1 cellular context compared by ENCODE assay signal in the genomic region with DNA sequence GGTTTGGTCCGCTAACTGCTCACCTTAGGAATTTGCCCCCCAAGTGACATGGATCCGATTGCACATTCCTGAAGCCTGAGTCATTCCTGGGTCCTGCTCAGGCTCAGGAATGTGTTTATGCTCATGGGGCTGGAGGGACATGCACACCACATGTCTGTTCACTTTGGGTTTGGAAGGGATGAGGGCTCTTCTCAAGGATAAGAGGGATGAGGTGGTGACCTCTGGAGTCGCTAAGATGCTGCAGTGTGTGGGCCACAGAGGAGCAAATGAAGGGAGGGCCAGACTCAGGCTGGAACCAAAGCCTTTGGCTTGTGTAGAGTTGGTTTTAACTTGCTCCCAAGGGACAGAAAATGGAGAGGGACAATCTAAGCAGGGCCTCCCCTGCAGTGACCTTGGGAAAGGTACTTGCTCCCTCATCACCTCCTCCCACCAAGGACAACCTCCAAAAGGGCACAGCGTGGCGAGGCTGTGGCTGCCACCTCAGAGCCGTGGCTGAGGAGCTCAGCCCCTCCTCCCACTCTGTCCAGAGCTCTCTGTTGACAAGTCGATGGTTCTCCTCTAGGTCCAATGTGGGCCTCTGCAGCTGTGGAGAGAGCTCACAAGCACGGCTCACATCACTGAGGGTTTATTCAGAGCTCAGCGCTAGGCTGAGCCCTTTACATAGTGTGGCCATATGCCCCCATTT.
TF ChIP-seq lines count a peak whose summit lies in the region.

No MANE protein-coding gene starts in this region.

TF ChIP-seq in HepG2, 621 proteins besides CTCF, POLR2A, EP300 and RAD21 (continued from another document and continues in another):
- peak; percentile 64 for TF ChIP-seq SALL1 (CRISPR knock-in tag; IDR thresholded peaks at IDR 0.05)
- peak; percentile 5; the same call in 1 of the 2 replicates for TF ChIP-seq PAX8 (CRISPR knock-in tag; IDR thresholded peaks at IDR 0.05; ENCODE audit: borderline replicate concordance)
- TF ChIP-seq, protein P1, sequence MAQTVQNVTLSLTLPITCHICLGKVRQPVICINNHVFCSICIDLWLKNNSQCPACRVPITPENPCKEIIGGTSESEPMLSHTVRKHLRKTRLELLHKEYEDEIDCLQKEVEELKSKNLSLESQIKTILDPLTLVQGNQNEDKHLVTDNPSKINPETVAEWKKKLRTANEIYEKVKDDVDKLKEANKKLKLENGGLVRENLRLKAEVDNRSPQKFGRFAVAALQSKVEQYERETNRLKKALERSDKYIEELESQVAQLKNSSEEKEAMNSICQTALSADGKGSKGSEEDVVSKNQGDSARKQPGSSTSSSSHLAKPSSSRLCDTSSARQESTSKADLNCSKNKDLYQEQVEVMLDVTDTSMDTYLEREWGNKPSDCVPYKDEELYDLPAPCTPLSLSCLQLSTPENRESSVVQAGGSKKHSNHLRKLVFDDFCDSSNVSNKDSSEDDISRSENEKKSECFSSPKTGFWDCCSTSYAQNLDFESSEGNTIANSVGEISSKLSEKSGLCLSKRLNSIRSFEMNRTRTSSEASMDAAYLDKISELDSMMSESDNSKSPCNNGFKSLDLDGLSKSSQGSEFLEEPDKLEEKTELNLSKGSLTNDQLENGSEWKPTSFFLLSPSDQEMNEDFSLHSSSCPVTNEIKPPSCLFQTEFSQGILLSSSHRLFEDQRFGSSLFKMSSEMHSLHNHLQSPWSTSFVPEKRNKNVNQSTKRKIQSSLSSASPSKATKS (CRISPR knock-in tag; IDR thresholded peaks at IDR 0.05): peak; percentile 79; the same call in 1 of the 2 replicates
- TF ChIP-seq ZNF878 (CRISPR knock-in tag; IDR thresholded peaks at IDR 0.05): peak; percentile 65; the same call in 1 of the 2 replicates
- peak; percentile 61; the same call in 1 of the 2 replicates for TF ChIP-seq HOXA3 (CRISPR knock-in tag; IDR thresholded peaks at IDR 0.05)
- TF ChIP-seq, protein P2, sequence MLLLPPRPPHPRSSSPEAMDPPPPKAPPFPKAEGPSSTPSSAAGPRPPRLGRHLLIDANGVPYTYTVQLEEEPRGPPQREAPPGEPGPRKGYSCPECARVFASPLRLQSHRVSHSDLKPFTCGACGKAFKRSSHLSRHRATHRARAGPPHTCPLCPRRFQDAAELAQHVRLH (CRISPR knock-in tag; IDR thresholded peaks at IDR 0.05; ENCODE audit: borderline replicate concordance, low read depth): peak; percentile 79
- no peak for TF ChIP-seq CAMTA2 (CRISPR knock-in tag; IDR thresholded peaks at IDR 0.05; ENCODE audit: borderline replicate concordance)
- 0 out of 2 replicates have a peak, but pooled peaks have one; percentile 57 for TF ChIP-seq TEAD2 (CRISPR knock-in tag; IDR thresholded peaks at IDR 0.05)
- no peak for TF ChIP-seq ZNF143 (CRISPR knock-in tag; IDR thresholded peaks at IDR 0.05)
- TF ChIP-seq, protein P3, sequence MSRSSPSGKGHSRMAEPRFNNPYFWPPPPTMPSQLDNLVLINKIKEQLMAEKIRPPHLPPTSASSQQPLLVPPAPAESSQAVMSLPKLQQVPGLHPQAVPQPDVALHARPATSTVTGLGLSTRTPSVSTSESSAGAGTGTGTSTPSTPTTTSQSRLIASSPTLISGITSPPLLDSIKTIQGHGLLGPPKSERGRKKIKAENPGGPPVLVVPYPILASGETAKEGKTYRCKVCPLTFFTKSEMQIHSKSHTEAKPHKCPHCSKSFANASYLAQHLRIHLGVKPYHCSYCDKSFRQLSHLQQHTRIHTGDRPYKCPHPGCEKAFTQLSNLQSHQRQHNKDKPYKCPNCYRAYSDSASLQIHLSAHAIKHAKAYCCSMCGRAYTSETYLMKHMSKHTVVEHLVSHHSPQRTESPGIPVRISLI (CRISPR knock-in tag; IDR thresholded peaks at IDR 0.05; ENCODE audit: borderline replicate concordance): no peak
- no peak for TF ChIP-seq PTBP1 (IDR thresholded peaks at IDR 0.05; ENCODE audit: low read depth, low read length, poor library complexity, severe bottlenecking)
- peak; percentile 31; the same call in 1 of the 2 replicates for TF ChIP-seq KLF9 (CRISPR knock-in tag; IDR thresholded peaks at IDR 0.05; ENCODE audit: low read depth)
- no peak for TF ChIP-seq ZNF432 (CRISPR knock-in tag; IDR thresholded peaks at IDR 0.05; ENCODE audit: borderline replicate concordance)
- TF ChIP-seq, protein P4, sequence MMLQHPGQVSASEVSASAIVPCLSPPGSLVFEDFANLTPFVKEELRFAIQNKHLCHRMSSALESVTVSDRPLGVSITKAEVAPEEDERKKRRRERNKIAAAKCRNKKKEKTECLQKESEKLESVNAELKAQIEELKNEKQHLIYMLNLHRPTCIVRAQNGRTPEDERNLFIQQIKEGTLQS (CRISPR knock-in tag; IDR thresholded peaks at IDR 0.05): peak; percentile 99
- TF ChIP-seq ZNF263 (CRISPR knock-in tag; IDR thresholded peaks at IDR 0.05): peak; percentile 90
- TF ChIP-seq, protein P5, sequence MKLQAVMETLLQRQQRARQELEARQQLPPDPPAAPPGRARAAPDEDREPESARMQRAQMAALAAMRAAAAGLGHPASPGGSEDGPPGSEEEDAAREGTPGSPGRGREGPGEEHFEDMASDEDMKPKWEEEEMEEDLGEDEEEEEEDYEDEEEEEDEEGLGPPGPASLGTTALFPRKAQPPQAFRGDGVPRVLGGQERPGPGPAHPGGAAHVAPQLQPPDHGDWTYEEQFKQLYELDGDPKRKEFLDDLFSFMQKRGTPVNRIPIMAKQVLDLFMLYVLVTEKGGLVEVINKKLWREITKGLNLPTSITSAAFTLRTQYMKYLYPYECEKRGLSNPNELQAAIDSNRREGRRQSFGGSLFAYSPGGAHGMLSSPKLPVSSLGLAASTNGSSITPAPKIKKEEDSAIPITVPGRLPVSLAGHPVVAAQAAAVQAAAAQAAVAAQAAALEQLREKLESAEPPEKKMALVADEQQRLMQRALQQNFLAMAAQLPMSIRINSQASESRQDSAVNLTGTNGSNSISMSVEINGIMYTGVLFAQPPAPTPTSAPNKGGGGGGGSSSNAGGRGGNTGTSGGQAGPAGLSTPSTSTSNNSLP (IDR thresholded peaks at IDR 0.05; ENCODE audit: low read depth, low read length): peak; percentile 53; the same call in 1 of the 2 replicates
- TF ChIP-seq ZNF75D (CRISPR knock-in tag; IDR thresholded peaks at IDR 0.05; ENCODE audit: borderline replicate concordance): no peak
- TF ChIP-seq, protein P6, sequence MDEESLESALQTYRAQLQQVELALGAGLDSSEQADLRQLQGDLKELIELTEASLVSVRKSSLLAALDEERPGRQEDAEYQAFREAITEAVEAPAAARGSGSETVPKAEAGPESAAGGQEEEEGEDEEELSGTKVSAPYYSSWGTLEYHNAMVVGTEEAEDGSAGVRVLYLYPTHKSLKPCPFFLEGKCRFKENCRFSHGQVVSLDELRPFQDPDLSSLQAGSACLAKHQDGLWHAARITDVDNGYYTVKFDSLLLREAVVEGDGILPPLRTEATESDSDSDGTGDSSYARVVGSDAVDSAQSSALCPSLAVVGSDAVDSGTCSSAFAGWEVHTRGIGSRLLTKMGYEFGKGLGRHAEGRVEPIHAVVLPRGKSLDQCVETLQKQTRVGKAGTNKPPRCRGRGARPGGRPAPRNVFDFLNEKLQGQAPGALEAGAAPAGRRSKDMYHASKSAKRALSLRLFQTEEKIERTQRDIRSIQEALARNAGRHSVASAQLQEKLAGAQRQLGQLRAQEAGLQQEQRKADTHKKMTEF (CRISPR knock-in tag; IDR thresholded peaks at IDR 0.05): peak; percentile 49
- 0 out of 2 replicates have a peak, but pooled peaks have one; percentile 35 for TF ChIP-seq ZNF3 (CRISPR knock-in tag; IDR thresholded peaks at IDR 0.05)
- no peak for TF ChIP-seq ZNF775 (CRISPR knock-in tag; IDR thresholded peaks at IDR 0.05; ENCODE audit: borderline replicate concordance)
- TF ChIP-seq SOX6 (IDR thresholded peaks at IDR 0.05): no peak
- TF ChIP-seq SOX6 (CRISPR knock-in tag; IDR thresholded peaks at IDR 0.05): peak; percentile 83
- no peak for TF ChIP-seq EED (CRISPR knock-in tag; IDR thresholded peaks at IDR 0.05)
- TF ChIP-seq, protein P7, sequence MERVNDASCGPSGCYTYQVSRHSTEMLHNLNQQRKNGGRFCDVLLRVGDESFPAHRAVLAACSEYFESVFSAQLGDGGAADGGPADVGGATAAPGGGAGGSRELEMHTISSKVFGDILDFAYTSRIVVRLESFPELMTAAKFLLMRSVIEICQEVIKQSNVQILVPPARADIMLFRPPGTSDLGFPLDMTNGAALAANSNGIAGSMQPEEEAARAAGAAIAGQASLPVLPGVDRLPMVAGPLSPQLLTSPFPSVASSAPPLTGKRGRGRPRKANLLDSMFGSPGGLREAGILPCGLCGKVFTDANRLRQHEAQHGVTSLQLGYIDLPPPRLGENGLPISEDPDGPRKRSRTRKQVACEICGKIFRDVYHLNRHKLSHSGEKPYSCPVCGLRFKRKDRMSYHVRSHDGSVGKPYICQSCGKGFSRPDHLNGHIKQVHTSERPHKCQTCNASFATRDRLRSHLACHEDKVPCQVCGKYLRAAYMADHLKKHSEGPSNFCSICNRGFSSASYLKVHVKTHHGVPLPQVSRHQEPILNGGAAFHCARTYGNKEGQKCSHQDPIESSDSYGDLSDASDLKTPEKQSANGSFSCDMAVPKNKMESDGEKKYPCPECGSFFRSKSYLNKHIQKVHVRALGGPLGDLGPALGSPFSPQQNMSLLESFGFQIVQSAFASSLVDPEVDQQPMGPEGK (CRISPR knock-in tag; IDR thresholded peaks at IDR 0.05): peak; percentile 97
- TF ChIP-seq ZNF879 (CRISPR knock-in tag; IDR thresholded peaks at IDR 0.05): no peak
- no peak for TF ChIP-seq ZNF484 (CRISPR knock-in tag; IDR thresholded peaks at IDR 0.05; ENCODE audit: borderline replicate concordance, low read depth)
- TF ChIP-seq, protein P8, sequence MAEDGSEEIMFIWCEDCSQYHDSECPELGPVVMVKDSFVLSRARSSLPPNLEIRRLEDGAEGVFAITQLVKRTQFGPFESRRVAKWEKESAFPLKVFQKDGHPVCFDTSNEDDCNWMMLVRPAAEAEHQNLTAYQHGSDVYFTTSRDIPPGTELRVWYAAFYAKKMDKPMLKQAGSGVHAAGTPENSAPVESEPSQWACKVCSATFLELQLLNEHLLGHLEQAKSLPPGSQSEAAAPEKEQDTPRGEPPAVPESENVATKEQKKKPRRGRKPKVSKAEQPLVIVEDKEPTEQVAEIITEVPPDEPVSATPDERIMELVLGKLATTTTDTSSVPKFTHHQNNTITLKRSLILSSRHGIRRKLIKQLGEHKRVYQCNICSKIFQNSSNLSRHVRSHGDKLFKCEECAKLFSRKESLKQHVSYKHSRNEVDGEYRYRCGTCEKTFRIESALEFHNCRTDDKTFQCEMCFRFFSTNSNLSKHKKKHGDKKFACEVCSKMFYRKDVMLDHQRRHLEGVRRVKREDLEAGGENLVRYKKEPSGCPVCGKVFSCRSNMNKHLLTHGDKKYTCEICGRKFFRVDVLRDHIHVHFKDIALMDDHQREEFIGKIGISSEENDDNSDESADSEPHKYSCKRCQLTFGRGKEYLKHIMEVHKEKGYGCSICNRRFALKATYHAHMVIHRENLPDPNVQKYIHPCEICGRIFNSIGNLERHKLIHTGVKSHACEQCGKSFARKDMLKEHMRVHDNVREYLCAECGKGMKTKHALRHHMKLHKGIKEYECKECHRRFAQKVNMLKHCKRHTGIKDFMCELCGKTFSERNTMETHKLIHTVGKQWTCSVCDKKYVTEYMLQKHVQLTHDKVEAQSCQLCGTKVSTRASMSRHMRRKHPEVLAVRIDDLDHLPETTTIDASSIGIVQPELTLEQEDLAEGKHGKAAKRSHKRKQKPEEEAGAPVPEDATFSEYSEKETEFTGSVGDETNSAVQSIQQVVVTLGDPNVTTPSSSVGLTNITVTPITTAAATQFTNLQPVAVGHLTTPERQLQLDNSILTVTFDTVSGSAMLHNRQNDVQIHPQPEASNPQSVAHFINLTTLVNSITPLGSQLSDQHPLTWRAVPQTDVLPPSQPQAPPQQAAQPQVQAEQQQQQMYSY (CRISPR knock-in tag; IDR thresholded peaks at IDR 0.05): no peak; the same call in 1 of the 2 replicates
- TF ChIP-seq ZMYM3 (CRISPR knock-in tag; IDR thresholded peaks at IDR 0.05): peak; percentile 14; the same call in 1 of the 2 replicates
- TF ChIP-seq PHF8 (CRISPR knock-in tag; IDR thresholded peaks at IDR 0.05): peak; percentile 22; the same call in 1 of the 2 replicates
- TF ChIP-seq TBP (CRISPR knock-in tag; IDR thresholded peaks at IDR 0.05): no peak
- TF ChIP-seq RAD51 (IDR thresholded peaks at IDR 0.05; ENCODE audit: borderline replicate concordance): no peak
